10 cellular contexts compared by ENCODE assay signal in genomic region chr9:111975709-111976108, GRCh38.
DNase-seq lines count a peak whose midpoint lies in the region; ATAC-seq, FAIRE-seq and TF ChIP-seq lines count a peak whose summit lies in the region.
"Had no signal": no experiment of that assay in that cellular context is flagged by ENCODE, and none has a peak within 500 bp of the region (broad histone marks: within the 10 kb centered on the region; RNA-seq: fewer than 3 reads in every experiment).

No MANE protein-coding gene starts in this region.

- H3K27me3 ChIP-seq in K562 (ENCODE audit: control insufficient read depth in 2 of 2, insufficient read depth in 2 of 2, low read length in 2 of 2) (no peaks in the 10 kb centered on the region), dorsolateral prefrontal cortex (no peaks in the 10 kb centered on the region)
- H3K27me3 ChIP-seq: BLaER1 treated with 17β-estradiol and CSF1 and Interleukin-3, amounts not matched to agents 10 nM and 100 nM had no signal

- no peak for TF ChIP-seq POLR2A in K562 (conservative IDR thresholded peaks at IDR 0.05)

- intact Hi-C loops in activated CD4-positive, alpha-beta T cell treated with anti-CD3 and anti-CD28 coated beads, Interleukin-2, amount 10 ng/mL, durations not matched to agents 24 days and 14 days (cut with micrococcal nuclease): loop anchor here (5.0 kb wide), 1 partner anchor 213 kb away; no protein-coding TSS in a partner anchor
- intact Hi-C loops in K562 (cut with micrococcal nuclease) (loop anchor here (1.0 kb wide), 1 partner anchor 215 kb away; no protein-coding TSS in a partner anchor), dorsolateral prefrontal cortex (cut with DNase I) (no loop called here)

- TF ChIP-seq RAD21 in K562 (CRISPR knock-in tag; conservative IDR thresholded peaks at IDR 0.05 in 1 of 2, IDR thresholded peaks at IDR 0.05 in 1 of 2): peak in 1 of 2 experiments; percentile 66; a peak in 2 of 4 replicates

- no peak overlapping the region for H3K27ac Mint-ChIP-seq in activated CD4-positive, alpha-beta T cell treated with anti-CD3 and anti-CD28 coated beads, Interleukin-2, amount 10 ng/mL, durations not matched to agents 24 days and 14 days
- peak overlapping the region; percentile 64 for H3K27ac Mint-ChIP-seq in stimulated activated memory B cell treated with anti-CD40 and anti-IgM and Interleukin-4, amounts not matched to agents 10 μg/mL and 1 μg/mL and 100 μg/mL, for 72 hours

- TF ChIP-seq CTCF in K562 (IDR thresholded peaks at IDR 0.05 in 2 of 3, conservative IDR thresholded peaks at IDR 0.05 in 1 of 3; ENCODE audit: insufficient read depth in 2 of 3, low read depth in 1 of 3, low read length in 3 of 3) (peak; percentile 25 to 41 (median 35); a peak in 3 of 6 replicates), dorsolateral prefrontal cortex (IDR thresholded peaks at IDR 0.05 in 54 of 56, conservative IDR thresholded peaks at IDR 0.05 in 2 of 56; ENCODE audit: low read depth in 1 of 56, partially characterized antibody in 56 of 56) (peak in 1 of 56 donors; percentile 12)

- CTCF ChIA-PET in K562 (lab: Yijun Ruan, JAX; ENCODE audit: low intra/inter-chr PET ratio): no interaction called here

- no peak for TF ChIP-seq EP300 in K562 (IDR thresholded peaks at IDR 0.05; ENCODE audit: low read length)

- peak; percentile 73 for ATAC-seq in K562
- peak; percentile 81 for ATAC-seq in stimulated activated memory B cell treated with anti-CD40 and anti-IgM and Interleukin-4, amounts not matched to agents 10 μg/mL and 1 μg/mL and 100 μg/mL, for 72 hours
- no peak for ATAC-seq in GM19328 (IDR thresholded peaks at IDR 0.05; ENCODE audit: unreplicated experiment)

- H3K27ac ChIP-seq in K562 (ENCODE audit: extremely low read depth, low read depth, low read length) (no peak overlapping the region), dorsolateral prefrontal cortex (no peak overlapping the region)

- H3K4me1 ChIP-seq in K562 (replicated peaks in 1 of 2; ENCODE audit: control insufficient read depth in 2 of 2, insufficient read depth in 2 of 2, low read length in 2 of 2): peaks cover 5 to 14% of the 10 kb centered on the region in 2 experiments; a peak in 4 of 5 replicates

- peak overlapping the region; percentile 43 for H2AFZ ChIP-seq in K562 (ENCODE audit: low read depth, low read length)

- H3K9ac ChIP-seq in K562 (ENCODE audit: insufficient read depth in 1 of 2, low read depth in 2 of 2, low read length in 2 of 2): no peak overlapping the region
- H3K9ac ChIP-seq: BLaER1 treated with 17β-estradiol and CSF1 and Interleukin-3, amounts not matched to agents 10 nM and 100 nM had no signal

- no TSS peak for BruUV-seq in K562 (replicated peaks; lab: Mats Ljungman, UMichigan)

- no peak overlapping the region for H3K4me3 Mint-ChIP-seq in activated CD4-positive, alpha-beta T cell treated with anti-CD3 and anti-CD28 coated beads, Interleukin-2, amount 10 ng/mL, durations not matched to agents 24 days and 14 days
- no peak overlapping the region for H3K4me3 Mint-ChIP-seq in stimulated activated memory B cell treated with anti-CD40 and anti-IgM and Interleukin-4, amounts not matched to agents 10 μg/mL and 1 μg/mL and 100 μg/mL, for 72 hours

- no peaks in the 10 kb centered on the region for H3K9me3 ChIP-seq in K562 (replicated peaks; ENCODE audit: control insufficient read depth, insufficient read depth, low read depth, low read length)
- H3K9me3 ChIP-seq: BLaER1 treated with 17β-estradiol and CSF1 and Interleukin-3, amounts not matched to agents 10 nM and 100 nM had no signal

- H3K27me3 Mint-ChIP-seq in activated CD4-positive, alpha-beta T cell treated with anti-CD3 and anti-CD28 coated beads, Interleukin-2, amount 10 ng/mL, durations not matched to agents 24 days and 14 days: peaks cover 17% of the 10 kb centered on the region
- no peaks in the 10 kb centered on the region for H3K27me3 Mint-ChIP-seq in stimulated activated memory B cell treated with anti-CD40 and anti-IgM and Interleukin-4, amounts not matched to agents 10 μg/mL and 1 μg/mL and 100 μg/mL, for 72 hours

- H3K79me2 ChIP-seq in K562 (ENCODE audit: control insufficient read depth, insufficient read depth, low read length): no peaks in the 10 kb centered on the region

- no peaks in the 10 kb centered on the region for H3K9me3 Mint-ChIP-seq in activated CD4-positive, alpha-beta T cell treated with anti-CD3 and anti-CD28 coated beads, Interleukin-2, amount 10 ng/mL, durations not matched to agents 24 days and 14 days
- no peaks in the 10 kb centered on the region for H3K9me3 Mint-ChIP-seq in stimulated activated memory B cell treated with anti-CD40 and anti-IgM and Interleukin-4, amounts not matched to agents 10 μg/mL and 1 μg/mL and 100 μg/mL, for 72 hours

- DNase-seq in activated CD4-positive, alpha-beta T cell treated with anti-CD3 and anti-CD28 coated beads, Interleukin-2, amount 10 ng/mL, durations not matched to agents 24 days and 14 days: peak; percentile 63
- DNase-seq in activated CD4-positive, alpha-beta T cell treated with anti-CD3 and anti-CD28 coated beads for 4 hours: no peak
- DNase-seq in NCI-H2171 treated with DMSO at 0.1 percent for 48 hours (lab: John Stamatoyannopoulos, UW) (peak; percentile 73), K562 (ENCODE audit: extremely low read depth in 1 of 4, low spot score in 3 of 4) (peak in 1 of 4 experiments; percentile 34), dorsolateral prefrontal cortex (no peak), SIG-M5 (lab: John Stamatoyannopoulos, UW) (no peak)

- no peaks in the 10 kb centered on the region for H3K36me3 ChIP-seq in K562 (ENCODE audit: control insufficient read depth, insufficient read depth, low read length)
- H3K36me3 ChIP-seq: BLaER1 treated with 17β-estradiol and CSF1 and Interleukin-3, amounts not matched to agents 10 nM and 100 nM had no signal

- H3K9me1 ChIP-seq in K562 (ENCODE audit: control insufficient read depth, insufficient read depth, low read length): no peaks in the 10 kb centered on the region

- H3K4me3 ChIP-seq in K562 (no peak overlapping the region), dorsolateral prefrontal cortex (no peak overlapping the region)
- H3K4me3 ChIP-seq: BLaER1 treated with 17β-estradiol and CSF1 and Interleukin-3, amounts not matched to agents 10 nM and 100 nM had no signal

- no peaks in the 10 kb centered on the region for H3K36me3 Mint-ChIP-seq in activated CD4-positive, alpha-beta T cell treated with anti-CD3 and anti-CD28 coated beads, Interleukin-2, amount 10 ng/mL, durations not matched to agents 24 days and 14 days (ENCODE audit: low read depth)
- no peaks in the 10 kb centered on the region for H3K36me3 Mint-ChIP-seq in stimulated activated memory B cell treated with anti-CD40 and anti-IgM and Interleukin-4, amounts not matched to agents 10 μg/mL and 1 μg/mL and 100 μg/mL, for 72 hours

- POLR2A ChIA-PET in K562 (lab: Yijun Ruan, JAX): interaction anchor here (1.0 kb wide), 1 partner anchor 13 kb away, joined by 4 read pairs; no protein-coding TSS in a partner anchor

- 40% methylated on average over 5 of the region's 5 CpGs for WGBS in K562 (ENCODE audit: insufficient coverage, low coverage, missing lambda C conversion rate)

- no peaks in the 10 kb centered on the region for H4K20me1 ChIP-seq in K562 (replicated peaks; ENCODE audit: control insufficient read depth, insufficient read depth, low read length)
- H4K20me1 ChIP-seq: BLaER1 treated with 17β-estradiol and CSF1 and Interleukin-3, amounts not matched to agents 10 nM and 100 nM had no signal

- in situ Hi-C loops in K562 (cut with MboI): no loop called here

- no peaks in the 10 kb centered on the region for H3K4me1 Mint-ChIP-seq in activated CD4-positive, alpha-beta T cell treated with anti-CD3 and anti-CD28 coated beads, Interleukin-2, amount 10 ng/mL, durations not matched to agents 24 days and 14 days
- peaks cover 36% of the 10 kb centered on the region for H3K4me1 Mint-ChIP-seq in stimulated activated memory B cell treated with anti-CD40 and anti-IgM and Interleukin-4, amounts not matched to agents 10 μg/mL and 1 μg/mL and 100 μg/mL, for 72 hours

- no peak overlapping the region for H3K4me2 ChIP-seq in K562 (ENCODE audit: insufficient read depth, low read length)

- FAIRE-seq in K562 (lab: Jason Lieb, UNC): peak; percentile 57
- FAIRE-seq: islet of Langerhans had no signal

Comparison
In these comparisons a context has a peak if more than half of its experiments do, and no peak if none do; other contexts are left out.
1. DNase-seq: peak in activated CD4-positive, alpha-beta T cell treated with anti-CD3 and anti-CD28 coated beads, Interleukin-2, amount 10 ng/mL, durations not matched to agents 24 days and 14 days (single experiment) and NCI-H2171 treated with DMSO at 0.1 percent for 48 hours (single experiment); none in activated CD4-positive, alpha-beta T cell treated with anti-CD3 and anti-CD28 coated beads for 4 hours (0 of 2), dorsolateral prefrontal cortex (0 of 10) and SIG-M5 (single experiment).
2. intact Hi-C loops: an anchor here in activated CD4-positive, alpha-beta T cell treated with anti-CD3 and anti-CD28 coated beads, Interleukin-2, amount 10 ng/mL, durations not matched to agents 24 days and 14 days (5.0 kb wide) and K562 (1.0 kb wide); none called in dorsolateral prefrontal cortex.